Comparison of ENCODE assay signal across 10 cellular contexts in genomic region chr15:74863239-74864056, GRCh38. TPM values are rescaled to one million over a fixed set of nuclear protein-coding genes. Genes with fewer than 3 reads are reported as not detected.
DNase-seq lines count a peak whose midpoint lies in the region; ATAC-seq and TF ChIP-seq lines count a peak whose summit lies in the region.
"Had no signal": no experiment of that assay in that cellular context is flagged by ENCODE, and none has a peak within 500 bp of the region (broad histone marks: within the 10 kb centered on the region; RNA-seq: fewer than 3 reads in every experiment).

No MANE protein-coding gene starts in this region.

- H3K27me3 ChIP-seq in GM23248 (replicated peaks; ENCODE audit: insufficient read depth) = no peaks in the 10 kb centered on the region

- H3K9ac ChIP-seq in GM23248 = no peak overlapping the region

- peaks cover 78% of the 10 kb centered on the region for H3K79me2 ChIP-seq in GM23248 (ENCODE audit: insufficient read depth)

- no peak overlapping the region for H2AFZ ChIP-seq in GM23248

- peak overlapping the region; percentile 49 for H3K27ac ChIP-seq in GM23248

- TF ChIP-seq CTCF in epithelial cell of proximal tubule (conservative IDR thresholded peaks at IDR 0.05; ENCODE audit: low read depth, low read length) = no peak

- DNase-seq in GM23248 (peak; percentile 83), epithelial cell of proximal tubule (ENCODE audit: low read depth) (peak; percentile 71), renal cortical epithelial cell (ENCODE audit: low read depth) (peak; percentile 79), amygdala (lab: John Stamatoyannopoulos, UW) (no peak), NCI-H1417 treated with DMSO at 0.1 percent for 48 hours (lab: John Stamatoyannopoulos, UW) (no peak)
- no peak for DNase-seq in effector CD8-positive, alpha-beta T cell (lab: John Stamatoyannopoulos, UW)
- DNase-seq: NCI-H2171, T1000 had no signal

- H3K9me3 ChIP-seq in GM23248 (ENCODE audit: low read depth) = no peaks in the 10 kb centered on the region

- H3K9me2 ChIP-seq in GM23248 (ENCODE audit: insufficient read depth) = no peaks in the 10 kb centered on the region

- no peak overlapping the region for H3K4me3 ChIP-seq in GM23248
- no peak overlapping the region for H3K4me3 ChIP-seq in epithelial cell of proximal tubule (ENCODE audit: low read depth, low read length)

- peaks cover 28% of the 10 kb centered on the region; the same call in 1 of the 2 replicates for H3F3A ChIP-seq in GM23248 (ENCODE audit: insufficient read depth)

- peaks cover 9% of the 10 kb centered on the region; the same call in 1 of the 2 replicates for H4K20me1 ChIP-seq in GM23248 (ENCODE audit: insufficient read depth)

- no peak overlapping the region for H3K4me2 ChIP-seq in GM23248 (ENCODE audit: unreplicated experiment)

- in situ Hi-C loops in GM23248 (cut with MboI) = no loop called here

- 66 to 67% methylated on average over 9 to 11 of the region's 11 CpGs for WGBS in GM23248 (ENCODE audit: low coverage in 1 of 2, low lambda C conversion rate in 2 of 2, missing lambda C conversion rate in 2 of 2), 2 experiments

- peaks cover 20% of the 10 kb centered on the region for H3K4me1 ChIP-seq in GM23248 (ENCODE audit: insufficient read depth)

- H3K36me3 ChIP-seq in GM23248 (ENCODE audit: low read depth) = no peaks in the 10 kb centered on the region

- ATAC-seq in SK-N-SH treated with all-trans-retinoic acid at 6 μM for 48 hours (peak; percentile 49), HG02678 (IDR thresholded peaks at IDR 0.05; ENCODE audit: unreplicated experiment) (no peak)

TF ChIP-seq in SK-N-SH treated with all-trans-retinoic acid at 6 μM for 48 hours, 23 proteins besides CTCF, POLR2A, EP300 and RAD21:
- no peak for TF ChIP-seq ZC3H10 (CRISPR knock-in tag; IDR thresholded peaks at IDR 0.05)
- TF ChIP-seq SNAI2 (CRISPR knock-in tag; IDR thresholded peaks at IDR 0.05) = no peak
- TF ChIP-seq, protein P1, sequence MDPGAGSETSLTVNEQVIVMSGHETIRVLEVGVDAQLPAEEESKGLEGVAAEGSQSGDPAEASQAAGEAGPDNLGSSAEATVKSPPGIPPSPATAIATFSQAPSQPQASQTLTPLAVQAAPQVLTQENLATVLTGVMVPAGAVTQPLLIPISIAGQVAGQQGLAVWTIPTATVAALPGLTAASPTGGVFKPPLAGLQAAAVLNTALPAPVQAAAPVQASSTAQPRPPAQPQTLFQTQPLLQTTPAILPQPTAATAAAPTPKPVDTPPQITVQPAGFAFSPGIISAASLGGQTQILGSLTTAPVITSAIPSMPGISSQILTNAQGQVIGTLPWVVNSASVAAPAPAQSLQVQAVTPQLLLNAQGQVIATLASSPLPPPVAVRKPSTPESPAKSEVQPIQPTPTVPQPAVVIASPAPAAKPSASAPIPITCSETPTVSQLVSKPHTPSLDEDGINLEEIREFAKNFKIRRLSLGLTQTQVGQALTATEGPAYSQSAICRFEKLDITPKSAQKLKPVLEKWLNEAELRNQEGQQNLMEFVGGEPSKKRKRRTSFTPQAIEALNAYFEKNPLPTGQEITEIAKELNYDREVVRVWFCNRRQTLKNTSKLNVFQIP (CRISPR knock-in tag; IDR thresholded peaks at IDR 0.05; ENCODE audit: borderline replicate concordance, low read depth) = no peak
- no peak for TF ChIP-seq ZNF70 (CRISPR knock-in tag; IDR thresholded peaks at IDR 0.05)
- no peak for TF ChIP-seq TCF4 (CRISPR knock-in tag; IDR thresholded peaks at IDR 0.05; ENCODE audit: borderline replicate concordance)
- TF ChIP-seq ARNTL (CRISPR knock-in tag; IDR thresholded peaks at IDR 0.05; ENCODE audit: borderline replicate concordance, low read depth) = no peak
- no peak for TF ChIP-seq ZNF8 (CRISPR knock-in tag; IDR thresholded peaks at IDR 0.05)
- no peak for TF ChIP-seq ISL1 (CRISPR knock-in tag; IDR thresholded peaks at IDR 0.05)
- TF ChIP-seq ESRRG (CRISPR knock-in tag; IDR thresholded peaks at IDR 0.05) = no peak
- TF ChIP-seq ZFP3 (CRISPR knock-in tag; IDR thresholded peaks at IDR 0.05) = no peak
- TF ChIP-seq, protein P2, sequence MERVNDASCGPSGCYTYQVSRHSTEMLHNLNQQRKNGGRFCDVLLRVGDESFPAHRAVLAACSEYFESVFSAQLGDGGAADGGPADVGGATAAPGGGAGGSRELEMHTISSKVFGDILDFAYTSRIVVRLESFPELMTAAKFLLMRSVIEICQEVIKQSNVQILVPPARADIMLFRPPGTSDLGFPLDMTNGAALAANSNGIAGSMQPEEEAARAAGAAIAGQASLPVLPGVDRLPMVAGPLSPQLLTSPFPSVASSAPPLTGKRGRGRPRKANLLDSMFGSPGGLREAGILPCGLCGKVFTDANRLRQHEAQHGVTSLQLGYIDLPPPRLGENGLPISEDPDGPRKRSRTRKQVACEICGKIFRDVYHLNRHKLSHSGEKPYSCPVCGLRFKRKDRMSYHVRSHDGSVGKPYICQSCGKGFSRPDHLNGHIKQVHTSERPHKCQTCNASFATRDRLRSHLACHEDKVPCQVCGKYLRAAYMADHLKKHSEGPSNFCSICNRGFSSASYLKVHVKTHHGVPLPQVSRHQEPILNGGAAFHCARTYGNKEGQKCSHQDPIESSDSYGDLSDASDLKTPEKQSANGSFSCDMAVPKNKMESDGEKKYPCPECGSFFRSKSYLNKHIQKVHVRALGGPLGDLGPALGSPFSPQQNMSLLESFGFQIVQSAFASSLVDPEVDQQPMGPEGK (CRISPR knock-in tag; IDR thresholded peaks at IDR 0.05; ENCODE audit: borderline replicate concordance) = no peak
- no peak for TF ChIP-seq TSHZ2 (CRISPR knock-in tag; IDR thresholded peaks at IDR 0.05)
- TF ChIP-seq GLIS3 (CRISPR knock-in tag; IDR thresholded peaks at IDR 0.05) = no peak
- TF ChIP-seq CREB5 (CRISPR knock-in tag; IDR thresholded peaks at IDR 0.05; ENCODE audit: low read depth) = no peak
TF ChIP-seq in SK-N-SH treated with all-trans-retinoic acid at 6 μM for 48 hours: peak in this region for 0.

RNA-seq across cellular contexts. Expression of gene SCAMP2, which starts 9.7 kb away (rescaled TPM):
- 28.7 and 49.2 TPM in 2 replicates for total RNA-seq in GM23248 (2014; rRNA removed; shearing (Covaris generic))
- 83.0 and 86.2 TPM in 2 replicates for polyA plus RNA-seq in GM23248 (2016; fragmentation: Nextera tagmentation; extraction: Ambion mirVana)
- total RNA-seq in epithelial cell of proximal tubule = 39.3 and 58.9 TPM in 2 replicates
- total RNA-seq in renal cortical epithelial cell = 19.4 and 64.5 TPM in 2 replicates

RNA-seq across cellular contexts. Expression of gene ULK3, which starts 20.5 kb away (rescaled TPM):
- 29.1 and 30.3 TPM in 2 replicates for total RNA-seq in GM23248 (2014; rRNA removed; shearing (Covaris generic))
- polyA plus RNA-seq in GM23248 (2016; fragmentation: Nextera tagmentation; extraction: Ambion mirVana) = 14.0 and 14.6 TPM in 2 replicates
- total RNA-seq in epithelial cell of proximal tubule = 19.7 and 20.2 TPM in 2 replicates
- total RNA-seq in renal cortical epithelial cell = 13.4 and 20.4 TPM in 2 replicates

RNA-seq across cellular contexts. Expression of gene MPI, which starts 26.4 kb away (rescaled TPM):
- 79.0 and 85.2 TPM in 2 replicates for total RNA-seq in GM23248 (2014; rRNA removed; shearing (Covaris generic))
- polyA plus RNA-seq in GM23248 (2016; fragmentation: Nextera tagmentation; extraction: Ambion mirVana) = 34.8 and 41.2 TPM in 2 replicates
- total RNA-seq in epithelial cell of proximal tubule (64.2 and 66.1 TPM in 2 replicates), renal cortical epithelial cell (57.3 and 86.6 TPM in 2 replicates)

RNA-seq across cellular contexts. Expression of gene CPLX3, which starts 37.0 kb away (rescaled TPM):
- total RNA-seq in GM23248 (2014; rRNA removed; shearing (Covaris generic)) = not detected in 2 replicates
- not detected in 2 replicates for polyA plus RNA-seq in GM23248 (2016; fragmentation: Nextera tagmentation; extraction: Ambion mirVana)
- total RNA-seq in epithelial cell of proximal tubule (not detected in 2 replicates), renal cortical epithelial cell (not detected in 2 replicates)

RNA-seq across cellular contexts. Expression of gene FAM219B, which starts 43.2 kb away (rescaled TPM):
- 64.1 and 78.6 TPM in 2 replicates for total RNA-seq in GM23248 (2014; rRNA removed; shearing (Covaris generic))
- 38.1 and 39.6 TPM in 2 replicates for polyA plus RNA-seq in GM23248 (2016; fragmentation: Nextera tagmentation; extraction: Ambion mirVana)
- total RNA-seq in epithelial cell of proximal tubule (21.5 and 36.3 TPM in 2 replicates), renal cortical epithelial cell (34.9 and 47.0 TPM in 2 replicates)

Comparison
In these comparisons a context has a peak if more than half of its experiments do, and no peak if none do; other contexts are left out.
1. DNase-seq: peak in GM23248 (single experiment), epithelial cell of proximal tubule (single experiment) and renal cortical epithelial cell (single experiment); none in effector CD8-positive, alpha-beta T cell (single experiment), amygdala (0 of 56) and NCI-H1417 treated with DMSO at 0.1 percent for 48 hours (single experiment).